Comparison of ENCODE assay signal across 15 cellular contexts in the genomic region with DNA sequence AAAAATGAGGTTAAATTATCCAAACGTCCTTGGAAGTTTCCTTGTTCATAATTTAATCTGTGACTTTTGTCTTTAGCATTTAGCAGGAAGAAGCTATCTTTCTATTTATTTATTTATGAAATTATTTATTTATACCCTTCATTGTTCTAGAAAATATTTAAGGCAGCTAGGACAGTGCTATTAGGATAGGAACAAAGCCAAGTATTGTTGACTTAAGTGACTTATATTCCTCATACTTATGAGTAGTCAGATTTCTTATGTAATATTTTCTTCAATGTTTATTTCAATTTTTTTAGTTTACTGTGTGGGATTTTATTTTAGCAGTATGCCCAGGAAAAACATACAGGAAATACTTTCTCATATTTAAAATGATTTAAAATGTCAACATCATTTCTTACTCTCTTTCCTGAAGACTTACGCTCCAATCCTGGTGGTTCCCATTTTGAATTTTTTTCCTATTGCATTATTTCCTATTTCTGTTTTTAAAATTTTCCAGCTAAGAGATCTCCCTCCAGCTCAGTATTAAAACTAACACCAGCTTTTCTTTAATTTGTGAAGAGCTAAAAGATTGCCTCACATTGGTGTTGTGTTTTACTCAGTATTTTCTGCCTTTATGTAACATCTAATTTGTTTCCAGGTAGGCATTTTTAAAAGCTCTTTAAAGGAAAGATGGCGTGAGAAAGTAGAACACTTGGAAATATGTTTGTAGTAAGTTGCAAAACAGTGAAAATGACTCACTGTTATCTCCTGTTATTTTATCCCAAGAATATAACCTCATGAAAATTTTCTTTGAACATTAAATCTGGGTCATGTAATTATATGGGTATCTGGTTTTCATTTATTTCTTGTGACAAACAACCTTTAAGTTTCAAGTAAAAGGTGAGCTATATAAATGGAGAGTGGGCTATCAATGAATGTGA. TPM values are rescaled to one million over a fixed set of nuclear protein-coding genes. Genes with fewer than 3 reads are reported as not detected.
A peak's percentile ranks its signal among the peaks of the same experiment; 100 is the strongest.
DNase-seq lines count a peak whose midpoint lies in the region; ATAC-seq and TF ChIP-seq lines count a peak whose summit lies in the region.
"Had no signal": no experiment of that assay in that cellular context is flagged by ENCODE, and none has a peak within 500 bp of the region (broad histone marks: within the 10 kb centered on the region; RNA-seq: fewer than 3 reads in every experiment).

No MANE protein-coding gene starts in this region.

- DNase-seq in GM04503 (ENCODE audit: low read depth) (peak; percentile 49), T-helper 17 cell (no peak), epithelial cell of esophagus (ENCODE audit: low read depth) (peak; percentile 33), osteocyte (ENCODE audit: extremely low spot score, unreplicated experiment) (no peak), GM10266 (ENCODE audit: extremely low spot score) (no peak), cortex of kidney (lab: John Stamatoyannopoulos, UW) (no peak), iPS-NIHi11 (ENCODE audit: low spot score) (no peak)
- DNase-seq in CD4-positive, alpha-beta T cell, result no peak
- DNase-seq: GOT3, NCI-H1105, NCI-H446 treated with DMSO at 0.1 percent for 48 hours, nephron progenitor cell, stomach had no signal

- intact Hi-C loops in CD4-positive, alpha-beta T cell (cut with DNase I, micrococcal nuclease), result loop anchor here (5.0 kb wide), 2 partner anchors 46 to 61 kb away; no protein-coding TSS in a partner anchor

- no peaks in the 10 kb centered on the region for H3K9me3 Mint-ChIP-seq in osteocyte (ENCODE audit: unreplicated experiment)
- no peaks in the 10 kb centered on the region for H3K9me3 Mint-ChIP-seq in CD4-positive, alpha-beta T cell
- H3K9me3 Mint-ChIP-seq: activated naive CD4-positive, alpha-beta T cell treated with anti-CD3 and anti-CD28 coated beads, Interleukin-2, amount 50 U/mL, for 72 hours; nephron progenitor cell had no signal

- CTCF ChIA-PET in CD4-positive, alpha-beta T cell (lab: Charles Lee), result interaction anchor here (0.6 to 1.0 kb wide), 2 partner anchors 12 to 47 kb away, joined by 3 to 5 read pairs; no protein-coding TSS in a partner anchor

- no peaks in the 10 kb centered on the region for H3K27me3 ChIP-seq in CD4-positive, alpha-beta T cell (ENCODE audit: control insufficient read depth, insufficient read depth, low read length)
- H3K27me3 ChIP-seq: stomach had no signal

- POLR2A ChIA-PET in CD4-positive, alpha-beta T cell (lab: Charles Lee), result interaction anchor here (0.7 to 2.0 kb wide), 4 partner anchors 22 to 44 kb away, joined by 3 to 14 read pairs (median 4); no protein-coding TSS in a partner anchor

- no peak overlapping the region for H3K27ac ChIP-seq in CD4-positive, alpha-beta T cell (ENCODE audit: low read depth, low read length)

- no peak for ATAC-seq in T-helper 17 cell
- ATAC-seq in CD4-positive, alpha-beta T cell (ENCODE audit: poor library complexity), result no peak
- ATAC-seq: activated CD4-positive, CD25-positive, alpha-beta regulatory T cell treated with anti-CD3 and anti-CD28 coated beads, Interleukin-2, amount 50 U/mL, for 24 hours; activated naive CD4-positive, alpha-beta T cell treated with anti-CD3 and anti-CD28 coated beads, Interleukin-2, amount 50 U/mL, for 72 hours had no signal

- TF ChIP-seq CTCF in epithelial cell of esophagus (IDR thresholded peaks at IDR 0.05; ENCODE audit: insufficient read depth, low read depth, low read length, missing control alignments), result no peak
- TF ChIP-seq CTCF in osteocyte (IDR thresholded peaks at IDR 0.05), result no peak
- no peak for TF ChIP-seq CTCF in CD4-positive, alpha-beta T cell (IDR thresholded peaks at IDR 0.05)
- TF ChIP-seq CTCF in GM10266 (IDR thresholded peaks at IDR 0.05; ENCODE audit: control insufficient read depth, insufficient read depth, low read depth, missing control alignments), result no peak

- H3K27ac Mint-ChIP-seq in T-helper 17 cell (peak overlapping the region; percentile 27), osteocyte (ENCODE audit: unreplicated experiment) (peak overlapping the region; percentile 94)
- H3K27ac Mint-ChIP-seq in CD4-positive, alpha-beta T cell, result no peak overlapping the region
- H3K27ac Mint-ChIP-seq: nephron progenitor cell had no signal

- no peaks in the 10 kb centered on the region for H3K9me3 ChIP-seq in T-helper 17 cell (ENCODE audit: control insufficient read depth, low read length, poor library complexity, severe bottlenecking)
- H3K9me3 ChIP-seq in CD4-positive, alpha-beta T cell (ENCODE audit: control insufficient read depth, low read length), result no peaks in the 10 kb centered on the region
- H3K9me3 ChIP-seq: stomach had no signal

- H3K4me3 Mint-ChIP-seq in T-helper 17 cell, result no peak overlapping the region
- peak overlapping the region; percentile 33 for H3K4me3 Mint-ChIP-seq in osteocyte (ENCODE audit: unreplicated experiment)
- no peak overlapping the region for H3K4me3 Mint-ChIP-seq in CD4-positive, alpha-beta T cell
- H3K4me3 Mint-ChIP-seq: nephron progenitor cell had no signal

- no peaks in the 10 kb centered on the region for H3K27me3 Mint-ChIP-seq in T-helper 17 cell
- H3K27me3 Mint-ChIP-seq in osteocyte (ENCODE audit: unreplicated experiment), result no peaks in the 10 kb centered on the region
- no peaks in the 10 kb centered on the region for H3K27me3 Mint-ChIP-seq in CD4-positive, alpha-beta T cell

- H3K4me3 ChIP-seq in epithelial cell of esophagus (ENCODE audit: low read length), result no peak overlapping the region
- H3K4me3 ChIP-seq: stomach had no signal

- H3K4me1 Mint-ChIP-seq in T-helper 17 cell (peaks cover 30% of the 10 kb centered on the region), osteocyte (ENCODE audit: unreplicated experiment) (peaks cover 72% of the 10 kb centered on the region)
- H3K4me1 Mint-ChIP-seq in CD4-positive, alpha-beta T cell (ENCODE audit: low read depth), result peaks cover 84% of the 10 kb centered on the region
- H3K4me1 Mint-ChIP-seq: nephron progenitor cell had no signal

- H3K36me3 Mint-ChIP-seq in T-helper 17 cell (ENCODE audit: low read depth) (peaks cover 7% of the 10 kb centered on the region), osteocyte (ENCODE audit: unreplicated experiment) (peaks cover 13% of the 10 kb centered on the region)
- peaks cover 86% of the 10 kb centered on the region for H3K36me3 Mint-ChIP-seq in CD4-positive, alpha-beta T cell (ENCODE audit: low read depth)

RNA-seq across cellular contexts. Expression of gene MAPRE2, which starts 32.2 kb away (rescaled TPM):
- total RNA-seq in T-helper 17 cell, result 100 to 1,000 TPM in 1 of 2 donors, 10 to 100 TPM in 1; 91.4 to 111 TPM
- total RNA-seq in osteocyte, result 49.8 and 50.0 TPM in 2 replicates
- total RNA-seq in CD4-positive, alpha-beta T cell, result 100 to 1,000 TPM; 108 to 112 TPM

Comparison
In these comparisons a context has a peak if more than half of its experiments do, and no peak if none do; other contexts are left out.
1. DNase-seq: peak in GM04503 (single experiment) and epithelial cell of esophagus (single experiment); none in T-helper 17 cell (0 of 3), osteocyte (single experiment), CD4-positive, alpha-beta T cell (0 of 10), GM10266 (single experiment), cortex of kidney (single experiment) and iPS-NIHi11 (single experiment).